In the genomic region with DNA sequence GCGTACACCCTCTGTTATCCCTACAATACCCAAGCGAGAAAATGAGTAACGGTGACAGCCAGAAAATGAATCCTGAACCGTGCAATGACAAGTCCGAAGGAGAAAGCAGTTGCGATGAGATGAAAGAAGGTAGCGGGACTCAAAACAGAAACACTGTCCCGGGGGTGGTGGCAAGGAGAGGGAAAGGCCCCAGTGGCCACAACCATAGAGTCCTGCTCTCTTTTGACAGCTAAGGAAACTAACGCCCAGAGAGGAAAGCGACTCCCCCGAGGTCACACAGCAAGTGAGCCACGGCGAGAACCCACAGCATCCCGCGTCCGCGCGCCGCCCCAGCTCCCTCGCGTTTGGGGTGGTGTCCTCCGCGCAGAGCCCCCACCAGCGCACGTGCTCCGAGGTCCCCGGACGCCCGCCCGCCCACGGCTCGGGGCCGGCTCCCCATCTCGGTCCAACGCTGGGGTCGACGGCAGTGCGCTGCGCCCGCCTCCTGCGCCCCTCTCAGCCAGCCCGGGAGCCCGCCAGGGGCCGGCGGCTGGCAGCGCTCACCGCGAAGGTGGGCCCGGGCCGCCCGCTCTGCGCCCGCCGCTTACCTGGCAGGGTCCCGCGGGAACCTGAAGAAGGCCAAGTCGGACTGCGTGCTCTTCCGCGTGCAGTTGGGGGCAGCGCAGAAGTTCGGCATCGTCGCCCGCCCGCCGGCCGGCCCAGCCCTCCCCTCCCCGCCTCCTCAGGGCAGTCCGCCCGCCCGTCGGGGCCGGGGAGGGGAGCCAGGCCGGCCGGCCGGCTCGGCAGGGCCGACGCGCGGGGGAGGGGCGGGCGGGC, we compare ENCODE assay signal across 8 cellular contexts. TPM values are rescaled to one million over a fixed set of nuclear protein-coding genes. Genes with fewer than 3 reads are reported as not detected.
A peak's percentile ranks its signal among the peaks of the same experiment; 100 is the strongest.
DNase-seq lines count a peak whose midpoint lies in the region; ATAC-seq, FAIRE-seq and TF ChIP-seq lines count a peak whose summit lies in the region.

No MANE protein-coding gene starts in this region.

- H3K4me2 ChIP-seq in H1 (ENCODE audit: insufficient read depth in 1 of 2, low read depth in 2 of 2, low read length in 2 of 2) = peak overlapping the region; percentile 75 to 93

- H3K18ac ChIP-seq in H1 (ENCODE audit: extremely low read depth, low read length) = no peak overlapping the region

- no peak overlapping the region for H2BK20ac ChIP-seq in H1 (ENCODE audit: low read length)

- WGBS in H1 (ENCODE audit: extremely low coverage in 1 of 2, insufficient coverage in 1 of 2, insufficient read length in 1 of 2, insufficient replicate concordance in 2 of 2, low coverage in 1 of 2, low lambda C conversion rate in 2 of 2, missing lambda C conversion rate in 1 of 2), 2 experiments = 6% methylated on average over 28 of the region's 84 CpGs; no CpG with 5 or more reads in 1 of the 2 experiments

- H3K4ac ChIP-seq in H1 (replicated peaks; ENCODE audit: insufficient read length, low read depth, low read length) = no peak overlapping the region

- H3K9me3 Mint-ChIP-seq in CD8-positive, alpha-beta memory T cell = no peaks in the 10 kb centered on the region

- no peak overlapping the region for H2BK15ac ChIP-seq in H1 (ENCODE audit: low read length)

- peak; percentile 43 to 72 (median 47) for DNase-seq in CD8-positive, alpha-beta memory T cell
- peak; percentile 25 for DNase-seq in Jurkat, Clone E6-1 (ENCODE audit: low read depth, low spot score)
- peak; percentile 67 to 75 for DNase-seq in activated CD4-positive, alpha-beta T cell treated with anti-CD3 and anti-CD28 coated beads, Interleukin-2, amount 50 U/mL, for 48 hours
- peak in 1 of 2 experiments; percentile 55 for DNase-seq in H1 (ENCODE audit: low read depth in 1 of 2, low spot score in 2 of 2)
- peak in 2 of 3 donors; percentile 38 to 73 for DNase-seq in mucosa of descending colon
- peak; percentile 75 for DNase-seq in stimulated activated CD8-positive, alpha-beta memory T cell treated with anti-CD3 and anti-CD28 coated beads, Interleukin-4, amount 100 ng/mL, for 48 hours
- DNase-seq in cortex of kidney (lab: John Stamatoyannopoulos, UW) = no peak

- peaks cover 5 to 11% of the 10 kb centered on the region in 2 experiments for H4K20me1 ChIP-seq in H1 (replicated peaks in 1 of 2; ENCODE audit: control insufficient read depth in 1 of 2, insufficient read depth in 2 of 2, low read length in 2 of 2)

- H3K27ac ChIP-seq in CD8-positive, alpha-beta memory T cell (ENCODE audit: low read depth, low read length) = peak overlapping the region; percentile 69
- H3K27ac ChIP-seq in H1 (ENCODE audit: low read depth, low read length) = no peak overlapping the region

- CTCF ChIA-PET in CD8-positive, alpha-beta memory T cell (lab: Charles Lee) = no interaction called here
- CTCF ChIA-PET in H1 (lab: Charles Lee; ENCODE audit: partially characterized antibody) = interaction anchor here (1.1 to 1.5 kb wide), 2 partner anchors 66 to 79 kb away, joined by 4 read pairs; no protein-coding TSS in a partner anchor

- H2BK5ac ChIP-seq in H1 (ENCODE audit: low read depth, low read length) = no peak overlapping the region; the same call in 1 of the 2 replicates

- H4K5ac ChIP-seq in H1 (ENCODE audit: insufficient read length, low read depth, low read length) = no peak overlapping the region

- H4K91ac ChIP-seq in H1 (replicated peaks; ENCODE audit: insufficient read length, low read length) = no peak overlapping the region

- no peak overlapping the region for H3K56ac ChIP-seq in H1 (replicated peaks; ENCODE audit: insufficient read length, low read depth, low read length)

- no peaks in the 10 kb centered on the region for H3K9me3 ChIP-seq in CD8-positive, alpha-beta memory T cell (ENCODE audit: low read length)
- H3K9me3 ChIP-seq in H1 (ENCODE audit: insufficient read depth in 2 of 2, low read depth in 1 of 2, low read length in 1 of 2) = no peaks in the 10 kb centered on the region
- H3K9me3 ChIP-seq in mucosa of descending colon = no peaks in the 10 kb centered on the region

- ATAC-seq in GM21423 (IDR thresholded peaks at IDR 0.05; ENCODE audit: unreplicated experiment) = peak; percentile 15
- peak; percentile 1 for ATAC-seq in mucosa of descending colon

- H3K4me1 Mint-ChIP-seq in CD8-positive, alpha-beta memory T cell = peaks cover 62 to 73% (median 73%) of the 10 kb centered on the region in 3 donors

- H3K9ac ChIP-seq in H1 (replicated peaks in 1 of 4; ENCODE audit: extremely low read depth in 1 of 4, low read depth in 3 of 4, low read length in 3 of 4) = peak overlapping the region; percentile 35 to 87 (median 52); a peak in 6 of 7 replicates

- H2AK5ac ChIP-seq in H1 (ENCODE audit: low read depth, low read length) = no peak overlapping the region

- intact Hi-C loops in mucosa of descending colon (cut with DNase I, micrococcal nuclease) = no loop called here

- peak overlapping the region; percentile 43; the same call in 1 of the 2 replicates for H4K8ac ChIP-seq in H1 (ENCODE audit: extremely low read depth, insufficient read depth, low read length)

- H3K27me3 ChIP-seq in CD8-positive, alpha-beta memory T cell (ENCODE audit: insufficient read depth, low read length, poor library complexity, severe bottlenecking) = no peaks in the 10 kb centered on the region
- peaks cover 0 to 2% (median 0%) of the 10 kb centered on the region in 4 experiments; a peak in 2 of 7 replicates for H3K27me3 ChIP-seq in H1 (replicated peaks in 1 of 4; ENCODE audit: control insufficient read depth in 3 of 4, extremely low read depth in 1 of 4, insufficient read depth in 3 of 4, low read length in 3 of 4)

- POLR2A ChIA-PET in CD8-positive, alpha-beta memory T cell (lab: Charles Lee) = no interaction called here
- POLR2A ChIA-PET in H1 (lab: Charles Lee; ENCODE audit: partially characterized antibody) = interaction anchor here (0.8 to 1.2 kb wide), 5 partner anchors 8 to 65 kb away, joined by 3 to 5 read pairs (median 3); a partner anchor contains a TSS

- no peak overlapping the region for H2AFZ ChIP-seq in H1 (ENCODE audit: low read length)

- peaks cover 8 to 65% of the 10 kb centered on the region in 2 experiments for H3K79me2 ChIP-seq in H1 (ENCODE audit: control insufficient read depth in 1 of 2, insufficient read depth in 2 of 2, low read length in 2 of 2)

- no peaks in the 10 kb centered on the region for H3K36me3 ChIP-seq in CD8-positive, alpha-beta memory T cell (ENCODE audit: insufficient read depth, low read length)
- H3K36me3 ChIP-seq in H1 (ENCODE audit: control insufficient read depth in 2 of 4, insufficient read depth in 4 of 4, low read length in 3 of 4) (peaks cover 0 to 5% (median 0%) of the 10 kb centered on the region in 4 experiments; a peak in 1 of 8 replicates), mucosa of descending colon (ENCODE audit: low read depth) (peaks cover 3% of the 10 kb centered on the region)

- peak overlapping the region; percentile 84 for H3K4me3 ChIP-seq in CD8-positive, alpha-beta memory T cell (ENCODE audit: low read length)
- peak overlapping the region; percentile 90 for H3K4me3 ChIP-seq in Jurkat, Clone E6-1 (ENCODE audit: low read length)
- H3K4me3 ChIP-seq in H1 (ENCODE audit: extremely low read depth in 1 of 4, insufficient read depth in 2 of 4, low read depth in 3 of 4, low read length in 4 of 4) (peak overlapping the region; percentile 68 to 91 (median 80)), mucosa of descending colon (peak overlapping the region; percentile 95)

- no peak overlapping the region for H3K14ac ChIP-seq in H1 (ENCODE audit: insufficient read length)

- H3K27me3 Mint-ChIP-seq in CD8-positive, alpha-beta memory T cell = peaks cover 0 to 2% of the 10 kb centered on the region in 2 donors

- no peak; a peak in 1 of 3 replicates for TF ChIP-seq POLR2A in H1 (IDR thresholded peaks at IDR 0.05; ENCODE audit: control extremely low read depth in 1 of 2, low read depth in 2 of 2, low read length in 2 of 2)

- TF ChIP-seq CTCF in H1 (IDR thresholded peaks at IDR 0.05; ENCODE audit: control extremely low read depth in 1 of 3, insufficient read depth in 1 of 3, low read depth in 1 of 3, low read length in 3 of 3) = no peak
- TF ChIP-seq CTCF in mucosa of descending colon (IDR thresholded peaks at IDR 0.05) = no peak

- peaks cover 35% of the 10 kb centered on the region for H3K4me1 ChIP-seq in CD8-positive, alpha-beta memory T cell (ENCODE audit: insufficient read depth, low read length)
- H3K4me1 ChIP-seq in H1 (replicated peaks in 1 of 4; ENCODE audit: control insufficient read depth in 3 of 4, insufficient read depth in 4 of 4, low read length in 3 of 4) = peaks cover 2 to 12% (median 7%) of the 10 kb centered on the region in 4 experiments; a peak in 6 of 7 replicates
- peaks cover 50% of the 10 kb centered on the region for H3K4me1 ChIP-seq in mucosa of descending colon (ENCODE audit: low read depth)

- H2BK120ac ChIP-seq in H1 (replicated peaks; ENCODE audit: low read depth, low read length) = no peak overlapping the region

- peaks cover 13% of the 10 kb centered on the region for H3K23me2 ChIP-seq in H1 (ENCODE audit: low read depth, low read length)

- H3K27ac Mint-ChIP-seq in CD8-positive, alpha-beta memory T cell = peak overlapping the region; percentile 82 to 98 (median 95)

- TF ChIP-seq RAD21 in H1 (IDR thresholded peaks at IDR 0.05 in 1 of 2, conservative IDR thresholded peaks at IDR 0.05 in 1 of 2; ENCODE audit: low read depth in 2 of 2, low read length in 2 of 2) = no peak

- no peak for TF ChIP-seq EP300 in H1 (IDR thresholded peaks at IDR 0.05; ENCODE audit: borderline replicate concordance in 1 of 2, low read depth in 2 of 2, low read length in 2 of 2)

- H3K23ac ChIP-seq in H1 (ENCODE audit: insufficient read length) = no peak overlapping the region

- H3K36me3 Mint-ChIP-seq in CD8-positive, alpha-beta memory T cell = peaks cover 0 to 15% (median 6%) of the 10 kb centered on the region in 3 donors

- no peak overlapping the region for H2BK12ac ChIP-seq in H1 (ENCODE audit: low read depth, low read length)

- H3K79me1 ChIP-seq in H1 (ENCODE audit: low read depth, low read length) = peaks cover 11% of the 10 kb centered on the region

- FAIRE-seq in H1 (lab: Jason Lieb, UNC) = no peak

- peak overlapping the region; percentile 92 to 98 (median 96) for H3K4me3 Mint-ChIP-seq in CD8-positive, alpha-beta memory T cell

RNA-seq across cellular contexts. Expression of a gene that starts 0.6 kb away (rescaled TPM):
- total RNA-seq in CD8-positive, alpha-beta memory T cell = 10 to 100 TPM; 73.4 to 74.2 TPM
- polyA plus RNA-seq in CD8-positive, alpha-beta memory T cell = 77.8 TPM
- polyA plus RNA-seq in Jurkat, Clone E6-1 (2012; ENCODE audit: insufficient read depth, insufficient read length) = 36.3 TPM
- total RNA-seq in H1 (2021; fragmentation: NEBNext Ultra II Directional; extraction: Animal tissue kit (Norgen Biotek cat#: 25700)) = 33.0 and 39.9 TPM in 2 replicates
- polyA plus RNA-seq in H1 (2011; rRNA removed) = 7.2 and 12.0 TPM in 2 replicates
- 15.6 TPM for polyA plus RNA-seq in H1 (2011; cell fraction: cytosol; rRNA removed)
- 11.0 TPM for polyA plus RNA-seq in H1 (2011; cell fraction: nucleus; rRNA removed)
- polyA plus RNA-seq in H1 (2012, experiment 1 of 2) = 12.3 to 23.5 TPM (median 14.7 TPM) in 4 replicates
- polyA plus RNA-seq in H1 (2012, experiment 2 of 2) = 2.7 TPM
- 31.9 TPM for polyA plus RNA-seq in H1 (2013, experiment 1 of 2)
- polyA plus RNA-seq in H1 (2013, experiment 2 of 2) = 30.4 TPM
- polyA minus RNA-seq in H1 (2011; rRNA and poly(A)+ RNA removed) = 14.5 and 22.1 TPM in 2 replicates
- 8.9 TPM for polyA minus RNA-seq in H1 (2011; cell fraction: cytosol; rRNA and poly(A)+ RNA removed)
- polyA minus RNA-seq in H1 (2011; cell fraction: nucleus; rRNA and poly(A)+ RNA removed) = 37.8 TPM
- total RNA-seq in mucosa of descending colon = 10 to 100 TPM; 33.5 to 48.1 (median 35.2) TPM

RNA-seq across cellular contexts. Expression of a gene that starts 0.8 kb away (rescaled TPM):
- 1 to 10 TPM; 2.5 TPM for total RNA-seq in CD8-positive, alpha-beta memory T cell
- 1.0 TPM for polyA plus RNA-seq in CD8-positive, alpha-beta memory T cell
- polyA plus RNA-seq in Jurkat, Clone E6-1 (2012; ENCODE audit: insufficient read depth, insufficient read length) = 5.7 TPM
- total RNA-seq in H1 (2021; fragmentation: NEBNext Ultra II Directional; extraction: Animal tissue kit (Norgen Biotek cat#: 25700)) = 7.6 and 8.1 TPM in 2 replicates
- 5.5 and 5.9 TPM in 2 replicates for polyA plus RNA-seq in H1 (2011; rRNA removed)
- 7.8 TPM for polyA plus RNA-seq in H1 (2011; cell fraction: cytosol; rRNA removed)
- 6.9 TPM for polyA plus RNA-seq in H1 (2011; cell fraction: nucleus; rRNA removed)
- polyA plus RNA-seq in H1 (2012, experiment 1 of 2) = 5.3 to 9.2 TPM (median 5.6 TPM) in 4 replicates
- 1.4 TPM for polyA plus RNA-seq in H1 (2012, experiment 2 of 2)
- polyA plus RNA-seq in H1 (2013, experiment 1 of 2) = 4.7 TPM
- polyA plus RNA-seq in H1 (2013, experiment 2 of 2) = 4.4 TPM
- 11.3 and 15.3 TPM in 2 replicates for polyA minus RNA-seq in H1 (2011; rRNA and poly(A)+ RNA removed)
- polyA minus RNA-seq in H1 (2011; cell fraction: cytosol; rRNA and poly(A)+ RNA removed) = 7.2 TPM
- polyA minus RNA-seq in H1 (2011; cell fraction: nucleus; rRNA and poly(A)+ RNA removed) = 17.5 TPM
- 1 to 10 TPM; 3.3 to 4.7 (median 3.5) TPM for total RNA-seq in mucosa of descending colon
